In genomic region chr3:117441851-117442250, GRCh38 we compare ENCODE assay signal across 1 cellular context.
TF ChIP-seq lines count a peak whose summit lies in the region.

No MANE protein-coding gene starts in this region.

TF ChIP-seq in WTC11, 78 proteins besides CTCF, POLR2A, EP300 and RAD21 (continued from another document):
- TF ChIP-seq ERG (CRISPR knock-in tag; IDR thresholded peaks at IDR 0.05) (no peak), ZNF425 (CRISPR knock-in tag; conservative IDR thresholded peaks at IDR 0.05) (no peak), TEAD4 (CRISPR knock-in tag; IDR thresholded peaks at IDR 0.05) (no peak)
